ENCODE assay signal across 17 cellular contexts in the genomic region with DNA sequence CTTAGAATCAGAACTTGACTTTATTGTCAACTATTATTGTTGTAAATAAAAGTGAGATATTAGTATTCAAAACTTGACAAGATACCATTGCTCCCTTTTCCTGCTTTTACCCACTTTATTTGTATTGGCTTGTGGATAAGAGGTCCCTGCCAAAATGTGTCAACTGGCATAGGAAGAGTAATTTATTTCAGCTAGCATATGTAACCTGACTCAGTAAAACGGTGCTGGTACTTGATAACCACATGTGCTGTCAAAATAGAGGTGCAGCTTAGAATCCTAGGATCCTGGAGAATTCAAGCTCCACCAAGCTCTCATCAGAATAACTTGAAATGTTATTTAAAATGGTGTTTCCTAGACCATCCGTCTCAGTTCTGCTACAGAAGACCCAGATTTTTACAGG.
DNase-seq lines count a peak whose midpoint lies in the region; ATAC-seq and TF ChIP-seq lines count a peak whose summit lies in the region.
"Had no signal": no experiment of that assay in that cellular context is flagged by ENCODE, and none has a peak within 500 bp of the region (broad histone marks: within the 10 kb centered on the region; RNA-seq: fewer than 3 reads in every experiment).

No MANE protein-coding gene starts in this region.

- H3K9me3 ChIP-seq in thoracic aorta (no peaks in the 10 kb centered on the region), uterus (no peaks in the 10 kb centered on the region)
- H3K9me3 ChIP-seq: upper lobe of left lung had no signal

- no peaks in the 10 kb centered on the region for H3K27me3 ChIP-seq in thoracic aorta (replicated peaks; ENCODE audit: insufficient read depth)
- H3K27me3 ChIP-seq in uterus: no peaks in the 10 kb centered on the region
- H3K27me3 ChIP-seq: upper lobe of left lung had no signal

- no peak for TF ChIP-seq POLR2A in uterus (IDR thresholded peaks at IDR 0.05)

- H3K9me3 Mint-ChIP-seq in activated naive CD8-positive, alpha-beta T cell treated with anti-CD3 and anti-CD28 coated beads for 36 hours: no peaks in the 10 kb centered on the region
- H3K9me3 Mint-ChIP-seq: natural killer cell treated with Interleukin-12 subunit alpha and Interleukin-12 subunit beta and Interleukin-15 and Interleukin-18, amount 100 ng/mL, for 72 hours had no signal

- no peak overlapping the region for H3K27ac Mint-ChIP-seq in activated naive CD8-positive, alpha-beta T cell treated with anti-CD3 and anti-CD28 coated beads for 36 hours
- H3K27ac Mint-ChIP-seq: activated CD4-positive, alpha-beta T cell treated with anti-CD3 and anti-CD28 coated beads for 36 hours had no signal

- TF ChIP-seq CTCF in fibroblast of mammary gland (conservative IDR thresholded peaks at IDR 0.05; ENCODE audit: control insufficient read depth, insufficient read depth, low read depth, low read length) (no peak), thoracic aorta (IDR thresholded peaks at IDR 0.05) (no peak), uterus (IDR thresholded peaks at IDR 0.05) (no peak)

- peaks cover 24% of the 10 kb centered on the region for H3K4me1 Mint-ChIP-seq in activated naive CD8-positive, alpha-beta T cell treated with anti-CD3 and anti-CD28 coated beads for 36 hours

- H3K4me3 ChIP-seq in fibroblast of mammary gland (ENCODE audit: control insufficient read depth, low read depth, low read length) (no peak overlapping the region), thoracic aorta (no peak overlapping the region), uterus (no peak overlapping the region)
- H3K4me3 ChIP-seq: K562, upper lobe of left lung had no signal

- H3K36me3 ChIP-seq in thoracic aorta (no peaks in the 10 kb centered on the region), uterus (no peaks in the 10 kb centered on the region)
- H3K36me3 ChIP-seq: upper lobe of left lung had no signal

- H3K27me3 Mint-ChIP-seq in activated naive CD8-positive, alpha-beta T cell treated with anti-CD3 and anti-CD28 coated beads for 36 hours: no peaks in the 10 kb centered on the region
- H3K27me3 Mint-ChIP-seq: activated CD4-positive, alpha-beta T cell treated with anti-CD3 and anti-CD28 coated beads for 36 hours; natural killer cell treated with Interleukin-12 subunit alpha and Interleukin-12 subunit beta and Interleukin-15 and Interleukin-18, amount 100 ng/mL, for 72 hours had no signal

- H3K4me3 Mint-ChIP-seq in activated naive CD8-positive, alpha-beta T cell treated with anti-CD3 and anti-CD28 coated beads for 36 hours: no peak overlapping the region
- H3K4me3 Mint-ChIP-seq: activated CD4-positive, alpha-beta T cell treated with anti-CD3 and anti-CD28 coated beads for 36 hours; natural killer cell treated with Interleukin-12 subunit alpha and Interleukin-12 subunit beta and Interleukin-15 and Interleukin-18, amount 100 ng/mL, for 72 hours had no signal

- ATAC-seq in thoracic aorta (ENCODE audit: insufficient number of reproducible peaks, low FRiP score, low read depth): no peak
- ATAC-seq: activated CD4-positive, alpha-beta T cell treated with anti-CD3 and anti-CD28 coated beads for 36 hours; K562; natural killer cell treated with Interleukin-12 subunit alpha and Interleukin-12 subunit beta and Interleukin-15 and Interleukin-18, amount 100 ng/mL, for 72 hours had no signal

- DNase-seq in NCI-H345 (lab: John Stamatoyannopoulos, UW) (peak; percentile 1), NCI-H345 treated with DMSO at 0.1 percent for 48 hours (lab: John Stamatoyannopoulos, UW; ENCODE audit: unreplicated experiment) (no peak), SHP77 treated with DMSO at 0.1 percent for 48 hours (lab: John Stamatoyannopoulos, UW) (peak; percentile 19), fibroblast of mammary gland (ENCODE audit: low read depth) (peak; percentile 78), thoracic aorta (ENCODE audit: low spot score) (no peak), NCI-H187 (lab: John Stamatoyannopoulos, UW) (no peak), uterus (no peak)
- DNase-seq in activated naive CD8-positive, alpha-beta T cell treated with anti-CD3 and anti-CD28 coated beads for 36 hours: no peak
- DNase-seq: activated CD4-positive, alpha-beta T cell treated with anti-CD3 and anti-CD28 coated beads for 36 hours; GOT3; NCI-H1417 treated with DMSO at 0.1 percent for 48 hours; NCI-H510A treated with DMSO at 0.1 percent for 48 hours; T-helper 9 cell; upper lobe of left lung had no signal

- intact Hi-C loops in uterus (cut with DNase I; ENCODE audit: low total_unique reads): no loop called here

- H3K27ac ChIP-seq in thoracic aorta: peak overlapping the region; percentile 51 to 56
- H3K27ac ChIP-seq in uterus: peak overlapping the region in 1 of 2 donors; percentile 7
- H3K27ac ChIP-seq: C4-2B had no signal

- H3K4me1 ChIP-seq in thoracic aorta (ENCODE audit: control insufficient read depth in 1 of 2, low read depth in 2 of 2): peaks cover 42 to 70% of the 10 kb centered on the region in 2 donors
- no peaks in the 10 kb centered on the region for H3K4me1 ChIP-seq in uterus

- peaks cover 2% of the 10 kb centered on the region for H3K36me3 Mint-ChIP-seq in activated naive CD8-positive, alpha-beta T cell treated with anti-CD3 and anti-CD28 coated beads for 36 hours
- H3K36me3 Mint-ChIP-seq: natural killer cell treated with Interleukin-12 subunit alpha and Interleukin-12 subunit beta and Interleukin-15 and Interleukin-18, amount 100 ng/mL, for 72 hours had no signal

Comparison
In these comparisons a context has a peak if more than half of its experiments do, and no peak if none do; other contexts are left out.
1. DNase-seq: peak in NCI-H345 (single experiment), SHP77 treated with DMSO at 0.1 percent for 48 hours (single experiment) and fibroblast of mammary gland (single experiment); none in NCI-H345 treated with DMSO at 0.1 percent for 48 hours (single experiment), thoracic aorta (single experiment), NCI-H187 (0 of 2), uterus (0 of 2) and activated naive CD8-positive, alpha-beta T cell treated with anti-CD3 and anti-CD28 coated beads for 36 hours (single experiment).